13 cellular contexts compared by ENCODE assay signal in genomic region chr4:10655968-10656367, GRCh38. TPM values are rescaled to one million over a fixed set of nuclear protein-coding genes. Genes with fewer than 3 reads are reported as not detected.
DNase-seq lines count a peak whose midpoint lies in the region; ATAC-seq and TF ChIP-seq lines count a peak whose summit lies in the region.
"Had no signal": no experiment of that assay in that cellular context is flagged by ENCODE, and none has a peak within 500 bp of the region (broad histone marks: within the 10 kb centered on the region; RNA-seq: fewer than 3 reads in every experiment).

No MANE protein-coding gene starts in this region.

- peak overlapping the region; percentile 2 for H3K4me3 Mint-ChIP-seq in activated naive CD8-positive, alpha-beta T cell treated with anti-CD3 and anti-CD28 coated beads, Interleukin-2, amount 50 U/mL, for 24 hours

- DNase-seq in Caki2 (ENCODE audit: low read depth) = peak; percentile 37
- DNase-seq in activated naive CD8-positive, alpha-beta T cell treated with anti-CD3 and anti-CD28 coated beads, Interleukin-2, amount 50 U/mL, for 24 hours = no peak
- DNase-seq in iris pigment epithelial cell (ENCODE audit: low read depth) = peak; percentile 84
- DNase-seq in left ventricle myocardium inferior = no peak
- no peak for DNase-seq in NCI-H1417 (lab: John Stamatoyannopoulos, UW)
- no peak for DNase-seq in lower lobe of right lung
- DNase-seq: activated CD8-positive, alpha-beta memory T cell treated with anti-CD3 and anti-CD28 coated beads for 24 hours; DND-41; heart left ventricle; spleen had no signal

- peaks cover 26% of the 10 kb centered on the region for H3K4me1 Mint-ChIP-seq in activated naive CD8-positive, alpha-beta T cell treated with anti-CD3 and anti-CD28 coated beads, Interleukin-2, amount 50 U/mL, for 24 hours

- H3K4me1 ChIP-seq in left ventricle myocardium inferior (no peaks in the 10 kb centered on the region), lower lobe of right lung (no peaks in the 10 kb centered on the region)
- H3K4me1 ChIP-seq: heart left ventricle had no signal

- H3K9me3 ChIP-seq in left ventricle myocardium inferior (replicated peaks) (peaks cover 4% of the 10 kb centered on the region), lower lobe of right lung (no peaks in the 10 kb centered on the region)
- H3K9me3 ChIP-seq: heart left ventricle had no signal

- no peaks in the 10 kb centered on the region for H3K27me3 Mint-ChIP-seq in activated naive CD8-positive, alpha-beta T cell treated with anti-CD3 and anti-CD28 coated beads, Interleukin-2, amount 50 U/mL, for 24 hours

- no peak overlapping the region for H3K4me3 ChIP-seq in left ventricle myocardium inferior
- no peak overlapping the region for H3K4me3 ChIP-seq in lower lobe of right lung
- H3K4me3 ChIP-seq: heart left ventricle, spleen had no signal

- H3K27ac Mint-ChIP-seq in activated naive CD8-positive, alpha-beta T cell treated with anti-CD3 and anti-CD28 coated beads, Interleukin-2, amount 50 U/mL, for 24 hours = peak overlapping the region; percentile 6

- H3K9me3 Mint-ChIP-seq in activated naive CD8-positive, alpha-beta T cell treated with anti-CD3 and anti-CD28 coated beads, Interleukin-2, amount 50 U/mL, for 24 hours = no peaks in the 10 kb centered on the region

- H3K27ac ChIP-seq in left ventricle myocardium inferior (replicated peaks) = no peak overlapping the region
- no peak overlapping the region for H3K27ac ChIP-seq in lower lobe of right lung
- H3K27ac ChIP-seq: heart left ventricle, spleen had no signal

- H3K36me3 ChIP-seq in left ventricle myocardium inferior (no peaks in the 10 kb centered on the region), lower lobe of right lung (no peaks in the 10 kb centered on the region)
- H3K36me3 ChIP-seq: heart left ventricle, spleen had no signal

- no peaks in the 10 kb centered on the region for H3K36me3 Mint-ChIP-seq in activated naive CD8-positive, alpha-beta T cell treated with anti-CD3 and anti-CD28 coated beads, Interleukin-2, amount 50 U/mL, for 24 hours (ENCODE audit: low read depth)

- ATAC-seq in HG02885 (IDR thresholded peaks at IDR 0.05; ENCODE audit: poor library complexity, unreplicated experiment) = peak; percentile 56
- no peak for ATAC-seq in activated naive CD8-positive, alpha-beta T cell treated with anti-CD3 and anti-CD28 coated beads, Interleukin-2, amount 50 U/mL, for 24 hours
- ATAC-seq in HG03442 (IDR thresholded peaks at IDR 0.05; ENCODE audit: unreplicated experiment) = no peak
- ATAC-seq in lower lobe of right lung = no peak
- ATAC-seq: heart left ventricle had no signal

- intact Hi-C loops in left ventricle myocardium inferior (cut with micrococcal nuclease) = no loop called here
- intact Hi-C loops in lower lobe of right lung (cut with DNase I) = no loop called here

- no peak for TF ChIP-seq CTCF in left ventricle myocardium inferior (IDR thresholded peaks at IDR 0.05; ENCODE audit: borderline replicate concordance)
- TF ChIP-seq CTCF in lower lobe of right lung (IDR thresholded peaks at IDR 0.05) = no peak

- peaks cover 19% of the 10 kb centered on the region for H3K27me3 ChIP-seq in left ventricle myocardium inferior (ENCODE audit: low read depth)
- H3K27me3 ChIP-seq in lower lobe of right lung (ENCODE audit: low read depth) = no peaks in the 10 kb centered on the region
- H3K27me3 ChIP-seq: heart left ventricle, spleen had no signal

- in situ Hi-C loops in Caki2 (cut with HindIII; ENCODE audit: low pct_unique_long_range_greater_than_20kb, low sequenced_read_pairs) = no loop called here

RNA-seq across cellular contexts. Expression of gene CLNK, which starts 28.6 kb away (rescaled TPM):
- total RNA-seq in Caki2 (2014; rRNA removed; shearing (Covaris generic); ENCODE audit: low replicate concordance) = not detected in 2 replicates
- not detected for total RNA-seq in left ventricle myocardium inferior
- total RNA-seq in lower lobe of right lung = 0.09 TPM
- total RNA-seq: H1 had no signal

Comparison
In these comparisons a context has a peak if more than half of its experiments do, and no peak if none do; other contexts are left out.
1. DNase-seq: peak in Caki2 (single experiment) and iris pigment epithelial cell (single experiment); none in activated naive CD8-positive, alpha-beta T cell treated with anti-CD3 and anti-CD28 coated beads, Interleukin-2, amount 50 U/mL, for 24 hours (single experiment), left ventricle myocardium inferior (single experiment), NCI-H1417 (0 of 3) and lower lobe of right lung (single experiment).